In genomic region chr9:137188490-137189296, GRCh38 we compare ENCODE assay signal across 8 cellular contexts. TPM values are rescaled to one million over a fixed set of nuclear protein-coding genes. Genes with fewer than 3 reads are reported as not detected.
DNase-seq lines count a peak whose midpoint lies in the region; ATAC-seq, FAIRE-seq and TF ChIP-seq lines count a peak whose summit lies in the region.

ANAPC2 (minus strand) TSS chr9:137188560; CDS start chr9:137188532, 28 bp downstream.
A gene with protein sequence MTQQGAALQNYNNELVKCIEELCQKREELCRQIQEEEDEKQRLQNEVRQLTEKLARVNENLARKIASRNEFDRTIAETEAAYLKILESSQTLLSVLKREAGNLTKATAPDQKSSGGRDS (plus strand): TSS chr9:137188676. CDS start chr9:137188727, 51 bp downstream.

- 0% methylated on average over 14 of the region's 98 CpGs for WGBS in right lobe of liver (ENCODE audit: insufficient coverage, low coverage, low lambda C conversion rate, missing lambda C conversion rate)

- peak within 1 kb of the TSS; percentile 82 to 94 (median 89) for H3K27ac ChIP-seq in BLaER1 treated with 17β-estradiol and CSF1 and Interleukin-3, amounts not matched to agents 10 nM and 100 nM
- peak within 1 kb of the TSS; percentile 85 to 92 (median 91) for H3K27ac ChIP-seq in right lobe of liver

- H3K36me3 ChIP-seq in BLaER1 treated with 17β-estradiol and CSF1 and Interleukin-3, amounts not matched to agents 10 nM and 100 nM = peaks cover 41 to 80% (median 62%) of the 10 kb centered on the region in 11 experiments
- H3K36me3 ChIP-seq in right lobe of liver = peaks cover 0 to 18% (median 5%) of the 10 kb centered on the region in 4 donors

- H3K4me1 ChIP-seq in BLaER1 treated with 17β-estradiol and CSF1 and Interleukin-3, amounts not matched to agents 10 nM and 100 nM = peaks cover 48 to 70% (median 60%) of the 10 kb centered on the region in 10 experiments
- H3K4me1 ChIP-seq in right lobe of liver = peaks cover 0 to 34% (median 15%) of the 10 kb centered on the region in 4 donors

- H3K9me3 ChIP-seq in BLaER1 treated with 17β-estradiol and CSF1 and Interleukin-3, amounts not matched to agents 10 nM and 100 nM (replicated peaks in 1 of 11) = no peaks in the 10 kb centered on the region
- no peaks in the 10 kb centered on the region for H3K9me3 ChIP-seq in right lobe of liver

- H4K20me1 ChIP-seq in BLaER1 treated with 17β-estradiol and CSF1 and Interleukin-3, amounts not matched to agents 10 nM and 100 nM = peaks cover 12 to 96% (median 83%) of the 10 kb centered on the region in 11 experiments; a peak in 21 of 22 replicates

- peak; percentile 88 for TF ChIP-seq POLR2A in right lobe of liver (IDR thresholded peaks at IDR 0.05)

- TF ChIP-seq CTCF in right lobe of liver (IDR thresholded peaks at IDR 0.05) = peak; percentile 3 to 43 (median 18)

- ATAC-seq in HG03457 (IDR thresholded peaks at IDR 0.05; ENCODE audit: unreplicated experiment) (peak; percentile 55), right lobe of liver (peak; percentile 79 to 90 (median 83))

- intact Hi-C loops in right lobe of liver (cut with DNase I) = loop anchor here in 1 of 2 donors (10.0 kb wide), 1 partner anchor 46 kb away; the partner anchor contains the start of gene SLC34A3

- peak within 1 kb of the TSS; percentile 83 to 99 (median 98) for H3K4me3 ChIP-seq in BLaER1 treated with 17β-estradiol and CSF1 and Interleukin-3, amounts not matched to agents 10 nM and 100 nM
- peak within 1 kb of the TSS; percentile 90 to 100 (median 98) for H3K4me3 ChIP-seq in right lobe of liver

- DNase-seq in GM19239 (ENCODE audit: insufficient read length, low spot score) = peak; percentile 95
- DNase-seq in NCI-H748 (lab: John Stamatoyannopoulos, UW; ENCODE audit: unreplicated experiment) = peak; percentile 93
- DNase-seq in activated CD4-positive, alpha-beta T cell treated with anti-CD3 and anti-CD28 coated beads, Interleukin-2, amount 50 U/mL, for 24 hours (ENCODE audit: low read depth in 1 of 2, low spot score in 1 of 2) = peak; percentile 87 to 91
- peak; percentile 97 for DNase-seq in dermis blood vessel endothelial cell
- peak; percentile 91 to 94 (median 93) for DNase-seq in right lobe of liver
- DNase-seq in stimulated activated CD4-positive, alpha-beta T cell treated with anti-CD3 and anti-CD28 coated beads, Interleukin-4, amount 100 ng/mL, for 4 hours = peak; percentile 87 to 95

- no peaks in the 10 kb centered on the region for H3K27me3 ChIP-seq in BLaER1 treated with 17β-estradiol and CSF1 and Interleukin-3, amounts not matched to agents 10 nM and 100 nM
- no peaks in the 10 kb centered on the region for H3K27me3 ChIP-seq in right lobe of liver

- peak within 1 kb of the TSS; percentile 86 to 95 (median 93) for H3K9ac ChIP-seq in BLaER1 treated with 17β-estradiol and CSF1 and Interleukin-3, amounts not matched to agents 10 nM and 100 nM

- H3K4me2 ChIP-seq in BLaER1 treated with 17β-estradiol and CSF1 and Interleukin-3, amounts not matched to agents 10 nM and 100 nM = peak within 1 kb of the TSS; percentile 93 to 100 (median 100)

- FAIRE-seq in GM19239 (lab: Jason Lieb, UNC) = peak; percentile 95

RNA-seq across cellular contexts. Expression of gene ANAPC2, which starts in this region (rescaled TPM):
- 23.1 and 33.6 TPM in 2 replicates for total RNA-seq in dermis blood vessel endothelial cell
- total RNA-seq in right lobe of liver = 10 to 100 TPM; 16.1 to 36.5 (median 27.9) TPM

RNA-seq across cellular contexts. Expression of the second gene that starts in this region (rescaled TPM):
- total RNA-seq in dermis blood vessel endothelial cell = 112 and 128 TPM in 2 replicates
- total RNA-seq in right lobe of liver = 10 to 100 TPM; 21.5 to 53.3 (median 25.5) TPM

Comparison
In these comparisons a context has a peak if more than half of its experiments do, and no peak if none do; other contexts are left out.
1. Peak in every context shown above with its lines: DNase-seq, ATAC-seq, H3K4me3 ChIP-seq and H3K27ac ChIP-seq.